Comparison of ENCODE assay signal across 11 cellular contexts in the genomic region with DNA sequence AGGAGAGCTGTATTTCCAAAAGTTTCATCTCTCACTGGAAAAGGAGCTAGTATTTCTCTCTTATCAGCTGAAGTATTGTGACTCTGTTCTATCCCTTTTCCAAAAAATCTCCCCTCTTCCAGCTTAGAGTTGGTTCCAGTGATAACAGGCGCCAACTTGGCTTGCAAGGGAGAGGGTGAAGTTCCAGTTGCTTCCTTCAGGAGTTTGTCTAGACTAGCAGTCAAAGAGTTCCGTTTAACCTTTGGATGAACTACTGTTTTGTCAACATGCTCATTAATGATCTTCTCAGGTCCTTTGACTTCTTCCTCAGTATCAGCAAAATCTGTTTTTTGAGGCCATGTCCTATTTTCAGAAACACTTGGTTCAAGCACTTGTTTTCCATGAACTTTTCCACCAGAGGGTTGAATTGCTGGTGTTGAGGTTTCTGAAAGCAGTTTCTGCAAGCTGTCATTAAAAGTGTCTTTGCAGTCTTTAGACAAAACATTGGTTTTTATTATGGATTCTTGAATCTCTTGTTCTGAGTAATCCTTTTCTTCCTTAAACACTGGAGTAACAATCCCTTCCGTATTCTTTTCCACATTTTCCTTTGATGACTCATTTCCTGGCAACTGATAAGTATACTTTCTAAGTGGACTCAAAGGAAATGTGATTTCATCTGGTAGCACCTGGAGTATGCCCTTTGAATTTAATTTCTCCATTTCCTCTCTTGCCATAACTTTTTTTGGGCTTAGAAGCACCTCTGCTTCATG. TPM values are rescaled to one million over a fixed set of nuclear protein-coding genes. Genes with fewer than 3 reads are reported as not detected.
A peak's percentile ranks its signal among the peaks of the same experiment; 100 is the strongest.
DNase-seq lines count a peak whose midpoint lies in the region; ATAC-seq and TF ChIP-seq lines count a peak whose summit lies in the region.
"Had no signal": no experiment of that assay in that cellular context is flagged by ENCODE, and none has a peak within 500 bp of the region (broad histone marks: within the 10 kb centered on the region; RNA-seq: fewer than 3 reads in every experiment).

No MANE protein-coding gene starts in this region.

- TF ChIP-seq CTCF in Panc1 (IDR thresholded peaks at IDR 0.05) (no peak), suprapubic skin (IDR thresholded peaks at IDR 0.05) (no peak)

- H3K4me3 ChIP-seq in Panc1 (ENCODE audit: low read depth in 2 of 2, low read length in 2 of 2) (no peak overlapping the region), trophoblast cell (ENCODE audit: low read depth, low read length) (no peak overlapping the region), suprapubic skin (no peak overlapping the region)

- intact Hi-C loops in Panc1 (cut with micrococcal nuclease; ENCODE audit: unreplicated experiment): no loop called here

- H3K4me1 ChIP-seq in Panc1 (ENCODE audit: control insufficient read depth, insufficient read depth, low read length): peaks cover 16% of the 10 kb centered on the region
- H3K4me1 ChIP-seq in trophoblast cell (ENCODE audit: control insufficient read depth in 1 of 2, insufficient read depth in 2 of 2, low read length in 2 of 2): peaks cover 0 to 1% of the 10 kb centered on the region in 2 experiments
- no peaks in the 10 kb centered on the region for H3K4me1 ChIP-seq in suprapubic skin

- in situ Hi-C loops in Panc1 (cut with HindIII; ENCODE audit: low pct_unique_long_range_greater_than_20kb, low sequenced_read_pairs): no loop called here

- H3K4me2 ChIP-seq in trophoblast cell (ENCODE audit: low read length): no peak overlapping the region

- H3K23ac ChIP-seq in trophoblast cell (ENCODE audit: low read length): no peak overlapping the region

- no peak overlapping the region for H2AK5ac ChIP-seq in trophoblast cell (ENCODE audit: low read length)

- H3K27ac ChIP-seq in Panc1 (ENCODE audit: low read length): peak overlapping the region; percentile 67
- peak overlapping the region; percentile 35 for H3K27ac ChIP-seq in epithelial cell of prostate
- H3K27ac ChIP-seq in trophoblast cell (ENCODE audit: low read depth, low read length): no peak overlapping the region
- no peak overlapping the region for H3K27ac ChIP-seq in suprapubic skin
- H3K27ac ChIP-seq: neutrophil had no signal

- WGBS in trophoblast cell (ENCODE audit: extremely low coverage, insufficient coverage, insufficient read length): no CpG with 5 or more reads among the region's 3 CpGs
- WGBS in suprapubic skin: 70% methylated on average over 3 of the region's 3 CpGs

- BruUV-seq in Panc1 (replicated peaks; lab: Mats Ljungman, UMichigan): no TSS peak

- no peak overlapping the region for H2BK5ac ChIP-seq in trophoblast cell (ENCODE audit: low read depth, low read length, poor library complexity)

- no peak overlapping the region for H2BK12ac ChIP-seq in trophoblast cell (ENCODE audit: low read length)

- peak overlapping the region; percentile 38 for H2BK120ac ChIP-seq in trophoblast cell (ENCODE audit: insufficient read depth, low read length, poor library complexity)

- no peak overlapping the region for H2AFZ ChIP-seq in trophoblast cell (ENCODE audit: insufficient read depth, low read length, poor library complexity)

- no peaks in the 10 kb centered on the region for H3K79me2 ChIP-seq in trophoblast cell (ENCODE audit: control insufficient read depth, insufficient read depth, low read length, poor library complexity)

- peak overlapping the region; percentile 18 for H4K91ac ChIP-seq in trophoblast cell (ENCODE audit: low read depth, low read length)

- no peak overlapping the region for H4K12ac ChIP-seq in trophoblast cell (ENCODE audit: low read depth, low read length)

- POLR2A ChIA-PET in Panc1 (lab: Charles Lee): no interaction called here

- no peak for TF ChIP-seq EP300 in suprapubic skin (IDR thresholded peaks at IDR 0.05)

- peak; percentile 82 for ATAC-seq in Panc1
- ATAC-seq: activated CD4-positive, alpha-beta T cell treated with anti-CD3 and anti-CD28 coated beads for 36 hours had no signal

- H3K4ac ChIP-seq in trophoblast cell (ENCODE audit: low read depth, low read length): no peak overlapping the region

- H3K9me3 ChIP-seq in Panc1 (ENCODE audit: control insufficient read depth, insufficient read depth, low read depth, low read length) (no peaks in the 10 kb centered on the region), trophoblast cell (ENCODE audit: insufficient read depth, low read depth, low read length) (no peaks in the 10 kb centered on the region), suprapubic skin (no peaks in the 10 kb centered on the region)
- H3K9me3 ChIP-seq: neutrophil had no signal

- TF ChIP-seq POLR2A in suprapubic skin (IDR thresholded peaks at IDR 0.05): no peak

- H3K18ac ChIP-seq in trophoblast cell (ENCODE audit: low read length): no peak overlapping the region

- H3K9ac ChIP-seq in trophoblast cell (ENCODE audit: low read length): no peak overlapping the region

- no peaks in the 10 kb centered on the region; the same call in 1 of the 2 replicates for H3K36me3 ChIP-seq in Panc1 (ENCODE audit: control insufficient read depth, insufficient read depth, low read length)
- no peaks in the 10 kb centered on the region for H3K36me3 ChIP-seq in trophoblast cell (ENCODE audit: control insufficient read depth in 1 of 2, insufficient read depth in 2 of 2, low read length in 2 of 2)
- H3K36me3 ChIP-seq in suprapubic skin: no peaks in the 10 kb centered on the region
- H3K36me3 ChIP-seq: neutrophil had no signal

- no peak overlapping the region for H3K14ac ChIP-seq in trophoblast cell (ENCODE audit: low read length)

- peak overlapping the region; percentile 23 for H4K8ac ChIP-seq in trophoblast cell (ENCODE audit: low read depth, low read length)

- CTCF ChIA-PET in Panc1 (lab: Charles Lee): no interaction called here

- H3K79me1 ChIP-seq in trophoblast cell (ENCODE audit: low read length): peaks cover 3% of the 10 kb centered on the region

- H3K27me3 ChIP-seq in Panc1 (ENCODE audit: control insufficient read depth, insufficient read depth, low read length): no peaks in the 10 kb centered on the region
- no peaks in the 10 kb centered on the region for H3K27me3 ChIP-seq in trophoblast cell (ENCODE audit: insufficient read depth, low read length)
- no peaks in the 10 kb centered on the region for H3K27me3 ChIP-seq in suprapubic skin
- H3K27me3 ChIP-seq: neutrophil had no signal

- DNase-seq in EL (peak; percentile 95), Panc1 (ENCODE audit: low read depth, low spot score) (no peak), epithelial cell of prostate (ENCODE audit: low read depth, low spot score) (no peak), trophoblast cell (peak in 1 of 2 donors; percentile 82), NCI-H1417 treated with DMSO at 0.1 percent for 48 hours (lab: John Stamatoyannopoulos, UW) (no peak), NCI-H146 treated with DMSO at 0.1 percent for 48 hours (lab: John Stamatoyannopoulos, UW; ENCODE audit: unreplicated experiment) (no peak), suprapubic skin (ENCODE audit: low spot score in 2 of 2) (no peak), medulla oblongata (ENCODE audit: extremely low spot score) (no peak)
- DNase-seq: activated CD4-positive, alpha-beta T cell treated with anti-CD3 and anti-CD28 coated beads for 36 hours; NCI-H1105 had no signal

RNA-seq across cellular contexts. Expression of a gene that starts 39.7 kb away (rescaled TPM):
- total RNA-seq in Panc1 (2021; ENCODE audit: unreplicated experiment) (1.7 TPM), suprapubic skin (1 to 10 TPM in 1 of 4 donors, under 1 TPM in 2, not detected in 1; 0.72 to 1.8 (median 0.94) TPM)
- 0.68 TPM for polyA plus RNA-seq in Panc1 (2012; ENCODE audit: insufficient read length)
- 0.04 and 0.06 TPM in 2 replicates for polyA plus RNA-seq in trophoblast cell (2013)
- total RNA-seq: activated CD4-positive, alpha-beta T cell treated with anti-CD3 and anti-CD28 coated beads for 36 hours had no signal

Comparison
In these comparisons a context has a peak if more than half of its experiments do, and no peak if none do; other contexts are left out.
1. H3K27ac ChIP-seq: peak in Panc1 (single experiment) and epithelial cell of prostate (single experiment); none in trophoblast cell (single experiment) and suprapubic skin (single experiment).